ENCODE assay signal across 8 cellular contexts in the genomic region with DNA sequence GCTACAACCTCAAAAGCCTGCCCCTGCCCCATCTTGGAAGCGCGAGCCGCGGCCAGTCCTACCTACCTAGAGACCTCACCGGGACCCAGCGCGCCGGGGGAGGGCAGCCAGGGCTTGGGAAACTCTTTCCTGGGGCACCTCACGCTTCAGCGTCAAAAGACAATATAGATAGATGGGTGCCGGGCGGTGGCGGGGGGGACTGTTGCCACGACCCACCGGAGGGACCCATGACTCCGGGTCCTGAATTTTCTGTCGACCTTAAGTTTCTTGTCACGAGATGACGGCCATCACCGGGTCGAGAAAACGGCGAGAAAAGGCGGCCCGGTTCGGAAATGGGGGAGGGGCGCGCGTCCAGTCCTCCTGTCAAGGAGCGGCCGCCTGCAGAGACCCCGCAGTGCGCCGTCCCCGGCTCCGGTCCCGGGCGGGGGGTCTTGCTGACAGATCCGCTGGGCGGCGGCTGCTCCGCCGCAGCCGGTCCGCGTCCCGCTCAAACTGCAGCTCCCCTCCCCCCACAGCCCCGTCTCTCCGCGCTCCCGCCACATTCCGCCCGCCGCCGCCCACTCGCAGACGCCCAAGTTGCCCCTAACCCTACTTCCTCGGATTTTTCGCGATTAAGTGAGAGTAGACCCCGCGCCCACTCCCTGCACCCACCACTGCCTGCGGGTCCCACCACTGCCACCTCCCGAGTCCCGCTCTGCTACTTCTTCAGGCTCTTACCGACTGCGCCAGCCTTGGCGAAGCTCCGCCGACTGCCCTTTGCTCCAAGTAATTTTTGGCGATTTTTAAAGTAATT.
A peak's percentile ranks its signal among the peaks of the same experiment; 100 is the strongest.
DNase-seq lines count a peak whose midpoint lies in the region; ATAC-seq and TF ChIP-seq lines count a peak whose summit lies in the region.

No MANE protein-coding gene starts in this region.

- H3F3A ChIP-seq in neural progenitor cell (ENCODE audit: low read depth) = peaks cover 31% of the 10 kb centered on the region

- H4K20me1 ChIP-seq in neural progenitor cell (ENCODE audit: low read depth) = peaks cover 31% of the 10 kb centered on the region

- peak overlapping the region; percentile 99 for H3K27ac Mint-ChIP-seq in activated T-cell treated with anti-CD3 and anti-CD28 coated beads, Interleukin-2, amount 50 U/mL, for 24 hours
- H3K27ac Mint-ChIP-seq in neural progenitor cell = peak overlapping the region; percentile 99

- peak overlapping the region; percentile 88 for H3K4me3 ChIP-seq in fibroblast of pulmonary artery (replicated peaks; ENCODE audit: low read depth, low read length)
- peak overlapping the region; percentile 96 for H3K4me3 ChIP-seq in neural progenitor cell
- H3K4me3 ChIP-seq in thyroid gland (replicated peaks in 1 of 3) = peak overlapping the region; percentile 53 to 77 (median 69)

- peak overlapping the region; percentile 89 for H2AFZ ChIP-seq in neural progenitor cell (replicated peaks)

- peak; percentile 3 for TF ChIP-seq CTCF in GM10248 (IDR thresholded peaks at IDR 0.05; ENCODE audit: control extremely low read depth, extremely low read depth, low read depth, missing control alignments)
- peak; percentile 6 for TF ChIP-seq CTCF in fibroblast of pulmonary artery (IDR thresholded peaks at IDR 0.05; ENCODE audit: low read length, missing control alignments)
- TF ChIP-seq CTCF in neural progenitor cell (IDR thresholded peaks at IDR 0.05) = peak; percentile 54
- peak in 1 of 6 experiments; percentile 21 for TF ChIP-seq CTCF in thyroid gland (IDR thresholded peaks at IDR 0.05)

- WGBS in thyroid gland, 2 donors = 0 to 1% methylated on average over 36 to 48 of the region's 71 CpGs

- peaks cover 23% of the 10 kb centered on the region for H3K4me1 ChIP-seq in neural progenitor cell
- peaks cover 0 to 15% of the 10 kb centered on the region in 2 donors for H3K4me1 ChIP-seq in thyroid gland

- peak; percentile 12 for ATAC-seq in HG02571 (IDR thresholded peaks at IDR 0.05; ENCODE audit: unreplicated experiment)

- peaks cover 15% of the 10 kb centered on the region for H3K27me3 Mint-ChIP-seq in activated T-cell treated with anti-CD3 and anti-CD28 coated beads, Interleukin-2, amount 50 U/mL, for 24 hours
- peaks cover 2% of the 10 kb centered on the region for H3K27me3 Mint-ChIP-seq in neural progenitor cell (ENCODE audit: insufficient read depth, low read depth)

- CTCF ChIA-PET in GM10248 (lab: Yijun Ruan, JAX) = interaction anchor here (0.8 to 6.5 kb wide), 10 partner anchors 14 to 988 kb away, joined by 3 to 54 read pairs (median 4); a partner anchor contains a TSS

- intact Hi-C loops in thyroid gland (cut with DNase I) = loop anchor here (5.0 to 10.0 kb wide), 2 partner anchors 46 to 87 kb away; a partner anchor contains a TSS

- POLR2A ChIA-PET in GM10248 (lab: Yijun Ruan, JAX) = interaction anchor here (1.1 kb wide), 1 partner anchor 84 kb away, joined by 4 read pairs; a partner anchor contains a TSS

- DNase-seq in GM10248 (ENCODE audit: extremely low spot score) (peak; percentile 33), NCI-H2227 treated with DMSO at 0.1 percent for 48 hours (lab: John Stamatoyannopoulos, UW) (peak; percentile 24), fibroblast of pulmonary artery (ENCODE audit: low read depth) (no peak), neural progenitor cell (ENCODE audit: low spot score) (peak; percentile 85), thyroid gland (peak; percentile 49 to 58), SK-N-DZ (ENCODE audit: low spot score) (no peak)
- DNase-seq in activated T-cell treated with anti-CD3 and anti-CD28 coated beads, Interleukin-2, amount 50 U/mL, for 24 hours = peak; percentile 73

- peaks cover 49% of the 10 kb centered on the region for H3K4me1 Mint-ChIP-seq in activated T-cell treated with anti-CD3 and anti-CD28 coated beads, Interleukin-2, amount 50 U/mL, for 24 hours (ENCODE audit: low read depth)
- peaks cover 40% of the 10 kb centered on the region for H3K4me1 Mint-ChIP-seq in neural progenitor cell

- H3K36me3 ChIP-seq in neural progenitor cell = no peaks in the 10 kb centered on the region
- no peaks in the 10 kb centered on the region for H3K36me3 ChIP-seq in thyroid gland

- H3K79me2 ChIP-seq in neural progenitor cell (ENCODE audit: low read depth) = peaks cover 86% of the 10 kb centered on the region

- H3K27me3 ChIP-seq in neural progenitor cell (no peaks in the 10 kb centered on the region), thyroid gland (no peaks in the 10 kb centered on the region)

- H3K27ac ChIP-seq in neural progenitor cell (peak overlapping the region; percentile 92), thyroid gland (peak overlapping the region; percentile 34 to 91 (median 76))

- peaks cover 55% of the 10 kb centered on the region for H3K36me3 Mint-ChIP-seq in activated T-cell treated with anti-CD3 and anti-CD28 coated beads, Interleukin-2, amount 50 U/mL, for 24 hours (ENCODE audit: low read depth)
- H3K36me3 Mint-ChIP-seq in neural progenitor cell = peaks cover 3% of the 10 kb centered on the region

- peak overlapping the region; percentile 70 for H3K9ac ChIP-seq in neural progenitor cell

- peak overlapping the region; percentile 92 for H3K4me2 ChIP-seq in neural progenitor cell

- no peaks in the 10 kb centered on the region for H3K9me3 ChIP-seq in neural progenitor cell (ENCODE audit: low read depth)
- H3K9me3 ChIP-seq in thyroid gland = no peaks in the 10 kb centered on the region

- peak in 1 of 2 donors; percentile 11 for TF ChIP-seq POLR2A in thyroid gland (IDR thresholded peaks at IDR 0.05)

- peak overlapping the region; percentile 97 for H3K4me3 Mint-ChIP-seq in activated T-cell treated with anti-CD3 and anti-CD28 coated beads, Interleukin-2, amount 50 U/mL, for 24 hours
- peak overlapping the region; percentile 100 for H3K4me3 Mint-ChIP-seq in neural progenitor cell

- H3K9me3 Mint-ChIP-seq in activated T-cell treated with anti-CD3 and anti-CD28 coated beads, Interleukin-2, amount 50 U/mL, for 24 hours = no peaks in the 10 kb centered on the region
- H3K9me3 Mint-ChIP-seq in neural progenitor cell = no peaks in the 10 kb centered on the region

Comparison
In these comparisons a context has a peak if more than half of its experiments do, and no peak if none do; other contexts are left out.
1. DNase-seq: peak in GM10248 (single experiment), NCI-H2227 treated with DMSO at 0.1 percent for 48 hours (single experiment), activated T-cell treated with anti-CD3 and anti-CD28 coated beads, Interleukin-2, amount 50 U/mL, for 24 hours (single experiment), neural progenitor cell (single experiment) and thyroid gland (2 of 2); none in fibroblast of pulmonary artery (single experiment) and SK-N-DZ (single experiment).
2. Peak in every context shown above with its lines, with median percentiles within 50 percentile points of each other: H3K4me3 ChIP-seq.